In genomic region chr22:38314992-38315800, GRCh38 we compare ENCODE assay signal across 8 cellular contexts. TPM values are rescaled to one million over a fixed set of nuclear protein-coding genes. Genes with fewer than 3 reads are reported as not detected.
DNase-seq lines count a peak whose midpoint lies in the region; ATAC-seq and TF ChIP-seq lines count a peak whose summit lies in the region.

No MANE protein-coding gene starts in this region.

- peak overlapping the region; percentile 52 to 98 (median 84) for H3K4me3 ChIP-seq in heart left ventricle
- H3K4me3 ChIP-seq in fibroblast of the aortic adventitia (ENCODE audit: low read depth, low read length), result peak overlapping the region; percentile 80
- peak overlapping the region; percentile 79 to 80 for H3K4me3 ChIP-seq in prostate gland

- TF ChIP-seq CTCF in heart left ventricle (IDR thresholded peaks at IDR 0.05) (no peak), fibroblast of the aortic adventitia (IDR thresholded peaks at IDR 0.05; ENCODE audit: insufficient read depth, low read length) (no peak), prostate gland (IDR thresholded peaks at IDR 0.05) (no peak)

- peaks cover 19 to 77% (median 66%) of the 10 kb centered on the region in 12 donors for H3K4me1 ChIP-seq in heart left ventricle
- H3K4me1 ChIP-seq in prostate gland (replicated peaks), result peaks cover 27% of the 10 kb centered on the region

- H3K9me3 ChIP-seq in heart left ventricle (no peaks in the 10 kb centered on the region), prostate gland (no peaks in the 10 kb centered on the region)

- intact Hi-C loops in heart left ventricle (cut with DNase I) (loop anchor here in 8 of 10 donors (5.0 kb wide), 4 partner anchors 43 to 138 kb away; partner anchors contain the start of gene TMEM184B (in 7 of the 8)), Right ventricle myocardium superior (cut with DNase I) (no loop called here), prostate gland (cut with DNase I) (loop anchor here (5.0 kb wide), 2 partner anchors 43 to 113 kb away; partner anchors contain the start of genes MAFF and TMEM184B)

- H3K27ac ChIP-seq in heart left ventricle (peak overlapping the region; percentile 85 to 100 (median 98)), prostate gland (peak overlapping the region; percentile 95 to 98)

- peak in 1 of 5 donors; percentile 53 for DNase-seq in heart left ventricle
- DNase-seq in Right ventricle myocardium superior, result no peak
- DNase-seq in UCSD-AML1 (lab: John Stamatoyannopoulos, UW; ENCODE audit: unreplicated experiment), result peak; percentile 34
- peak; percentile 25 for DNase-seq in fibroblast of the aortic adventitia (ENCODE audit: low read depth)
- peak; percentile 29 for DNase-seq in prostate gland (ENCODE audit: low spot score)
- no peak for DNase-seq in NK-92 (lab: John Stamatoyannopoulos, UW; ENCODE audit: unreplicated experiment)
- DNase-seq in NCI-H187 treated with DMSO at 0.1 percent for 48 hours (lab: John Stamatoyannopoulos, UW), result no peak

- H3K36me3 ChIP-seq in heart left ventricle (peaks cover 0 to 26% (median 18%) of the 10 kb centered on the region in 9 donors), prostate gland (no peaks in the 10 kb centered on the region)

- H3K27me3 ChIP-seq in heart left ventricle (no peaks in the 10 kb centered on the region), prostate gland (replicated peaks; ENCODE audit: insufficient read depth) (no peaks in the 10 kb centered on the region)

- 0 to 7% (median 5%) methylated on average over 16 to 19 of the region's 19 CpGs for WGBS in heart left ventricle, 4 donors
- WGBS in prostate gland, result 7% methylated on average over 19 of the region's 19 CpGs

- ATAC-seq in heart left ventricle (peak in 1 of 4 donors; percentile 1), Right ventricle myocardium superior (ENCODE audit: poor library complexity) (no peak), GM18909 (IDR thresholded peaks at IDR 0.05; ENCODE audit: poor library complexity, unreplicated experiment) (no peak)

- TF ChIP-seq POLR2A in heart left ventricle (IDR thresholded peaks at IDR 0.05), result no peak
- no peak for TF ChIP-seq POLR2A in prostate gland (IDR thresholded peaks at IDR 0.05)

RNA-seq across cellular contexts. Expression of gene CSNK1E, which starts 2.0 kb away (rescaled TPM):
- total RNA-seq in heart left ventricle, result 100 to 1,000 TPM in 1 of 9 donors, 10 to 100 TPM in 8; 59.7 to 117 (median 72.6) TPM
- polyA plus RNA-seq in heart left ventricle, result 100 to 1,000 TPM in 1 of 2 donors, 10 to 100 TPM in 1; 64.8 to 125 TPM
- total RNA-seq in Right ventricle myocardium superior, result 65.7 TPM
- 31.5 and 94.7 TPM in 2 replicates for total RNA-seq in fibroblast of the aortic adventitia (ENCODE audit: low replicate concordance)
- total RNA-seq in prostate gland, result 100 to 1,000 TPM in 1 of 2 donors, 10 to 100 TPM in 1; 82.8 to 190 TPM

RNA-seq across cellular contexts. Expression of gene TMEM184B, which starts 42.4 kb away (rescaled TPM):
- 100 to 1,000 TPM in 1 of 9 donors, 10 to 100 TPM in 8; 37.6 to 103 (median 47.0) TPM for total RNA-seq in heart left ventricle
- 10 to 100 TPM; 19.5 to 54.4 TPM for polyA plus RNA-seq in heart left ventricle
- total RNA-seq in Right ventricle myocardium superior, result 42.2 TPM
- total RNA-seq in fibroblast of the aortic adventitia (ENCODE audit: low replicate concordance), result 20.2 and 46.0 TPM in 2 replicates
- 100 to 1,000 TPM in 1 of 2 donors, 10 to 100 TPM in 1; 76.0 to 137 TPM for total RNA-seq in prostate gland

Comparison
In these comparisons a context has a peak if more than half of its experiments do, and no peak if none do; other contexts are left out.
1. DNase-seq: peak in UCSD-AML1 (single experiment), fibroblast of the aortic adventitia (single experiment) and prostate gland (single experiment); none in Right ventricle myocardium superior (single experiment), NK-92 (single experiment) and NCI-H187 treated with DMSO at 0.1 percent for 48 hours (single experiment).
2. Peak in every context shown above with its lines, with median percentiles within 50 percentile points of each other: H3K4me3 ChIP-seq.